ENCODE assay signal across 8 cellular contexts in the genomic region with DNA sequence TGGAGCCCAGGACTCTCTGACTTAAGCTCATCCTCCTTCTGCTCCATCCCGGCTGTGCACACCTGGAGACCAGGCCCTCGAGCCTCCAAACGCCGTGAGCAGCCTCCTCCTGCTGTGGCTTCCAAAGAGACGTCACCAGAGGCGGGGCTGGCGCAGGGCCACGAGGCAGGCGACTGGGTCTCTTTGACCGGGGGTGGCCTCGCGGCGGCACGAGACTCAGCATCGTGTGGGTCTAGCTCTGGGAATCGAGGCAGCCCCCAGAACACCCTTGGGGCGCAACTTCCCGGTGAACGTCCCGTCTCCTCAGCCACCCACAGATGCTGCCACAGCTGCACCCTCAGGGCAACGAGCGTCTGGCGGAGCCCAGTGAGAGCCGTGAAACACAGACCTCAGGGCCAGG. TPM values are rescaled to one million over a fixed set of nuclear protein-coding genes. Genes with fewer than 3 reads are reported as not detected.
DNase-seq lines count a peak whose midpoint lies in the region; ATAC-seq, FAIRE-seq and TF ChIP-seq lines count a peak whose summit lies in the region.

No MANE protein-coding gene starts in this region.

- H3K36me3 ChIP-seq in MM.1S (replicated peaks; ENCODE audit: insufficient read depth, low read length), result no peaks in the 10 kb centered on the region; the same call in 1 of the 2 replicates

- no peak overlapping the region for H2AFZ ChIP-seq in MM.1S (ENCODE audit: low read length)

- no peaks in the 10 kb centered on the region for H3K9me2 ChIP-seq in MM.1S (replicated peaks; ENCODE audit: insufficient read depth, low read length)

- ATAC-seq in Right ventricle myocardium inferior, result no peak

- H3K79me2 ChIP-seq in MM.1S (ENCODE audit: low read length), result peaks cover 86% of the 10 kb centered on the region

- H3K4me1 ChIP-seq in MM.1S (ENCODE audit: low read length), result peaks cover 34% of the 10 kb centered on the region

- FAIRE-seq in D721Med (lab: Jason Lieb, UNC), result no peak

- peak overlapping the region; percentile 31 for H3K4me3 ChIP-seq in MM.1S (ENCODE audit: low read length)

- no peaks in the 10 kb centered on the region for H4K20me1 ChIP-seq in MM.1S (ENCODE audit: insufficient read depth, low read length)

- peak overlapping the region; percentile 90 for H3K27ac ChIP-seq in MM.1S (ENCODE audit: low read length)

- H3K4me2 ChIP-seq in MM.1S (ENCODE audit: low read depth, low read length), result peak overlapping the region; percentile 52

- TF ChIP-seq CTCF in MM.1S (IDR thresholded peaks at IDR 0.05; ENCODE audit: low read length) (no peak), D721Med (IDR thresholded peaks at IDR 0.05; ENCODE audit: insufficient read depth, missing control alignments) (no peak)

- DNase-seq in MM.1S, result peak; percentile 59
- peak; percentile 52 for DNase-seq in activated CD4-positive, alpha-beta T cell treated with anti-CD3 and anti-CD28 coated beads, Interleukin-2, amount 50 U/mL, for 1 hour
- peak; percentile 80 for DNase-seq in Right ventricle myocardium inferior (ENCODE audit: missing footprints)
- DNase-seq in stimulated activated CD4-positive, alpha-beta T cell treated with anti-CD3 and anti-CD28 coated beads, Interleukin-2, amount 100 ng/mL, for 24 hours, result peak; percentile 62 to 69
- DNase-seq in D721Med (ENCODE audit: insufficient read length, low spot score), result no peak
- DNase-seq in medulla oblongata (ENCODE audit: extremely low spot score), result no peak
- no peak for DNase-seq in cerebellum (ENCODE audit: low spot score)
- DNase-seq in GDM1 (lab: John Stamatoyannopoulos, UW), result no peak

- H3F3A ChIP-seq in MM.1S (ENCODE audit: insufficient read depth, low read length), result peaks cover 23% of the 10 kb centered on the region

- no peaks in the 10 kb centered on the region for H3K9me3 ChIP-seq in MM.1S (replicated peaks; ENCODE audit: insufficient read depth, low read length)

- peak overlapping the region; percentile 72 for H3K9ac ChIP-seq in MM.1S (ENCODE audit: low read length)

- H3K27me3 ChIP-seq in MM.1S (replicated peaks; ENCODE audit: insufficient read depth, low read length), result no peaks in the 10 kb centered on the region

- intact Hi-C loops in Right ventricle myocardium inferior (cut with DNase I), result no loop called here

RNA-seq across cellular contexts. Expression of a gene that starts 22.8 kb away (rescaled TPM):
- total RNA-seq in Right ventricle myocardium inferior, result 12.7 TPM
- total RNA-seq in cerebellum, result 19.1 TPM

Comparison
In these comparisons a context has a peak if more than half of its experiments do, and no peak if none do; other contexts are left out.
1. DNase-seq: peak in MM.1S (single experiment), activated CD4-positive, alpha-beta T cell treated with anti-CD3 and anti-CD28 coated beads, Interleukin-2, amount 50 U/mL, for 1 hour (single experiment), Right ventricle myocardium inferior (single experiment) and stimulated activated CD4-positive, alpha-beta T cell treated with anti-CD3 and anti-CD28 coated beads, Interleukin-2, amount 100 ng/mL, for 24 hours (2 of 2); none in D721Med (single experiment), medulla oblongata (single experiment), cerebellum (single experiment) and GDM1 (single experiment).